ENCODE assay signal across 1 cellular context in the genomic region with DNA sequence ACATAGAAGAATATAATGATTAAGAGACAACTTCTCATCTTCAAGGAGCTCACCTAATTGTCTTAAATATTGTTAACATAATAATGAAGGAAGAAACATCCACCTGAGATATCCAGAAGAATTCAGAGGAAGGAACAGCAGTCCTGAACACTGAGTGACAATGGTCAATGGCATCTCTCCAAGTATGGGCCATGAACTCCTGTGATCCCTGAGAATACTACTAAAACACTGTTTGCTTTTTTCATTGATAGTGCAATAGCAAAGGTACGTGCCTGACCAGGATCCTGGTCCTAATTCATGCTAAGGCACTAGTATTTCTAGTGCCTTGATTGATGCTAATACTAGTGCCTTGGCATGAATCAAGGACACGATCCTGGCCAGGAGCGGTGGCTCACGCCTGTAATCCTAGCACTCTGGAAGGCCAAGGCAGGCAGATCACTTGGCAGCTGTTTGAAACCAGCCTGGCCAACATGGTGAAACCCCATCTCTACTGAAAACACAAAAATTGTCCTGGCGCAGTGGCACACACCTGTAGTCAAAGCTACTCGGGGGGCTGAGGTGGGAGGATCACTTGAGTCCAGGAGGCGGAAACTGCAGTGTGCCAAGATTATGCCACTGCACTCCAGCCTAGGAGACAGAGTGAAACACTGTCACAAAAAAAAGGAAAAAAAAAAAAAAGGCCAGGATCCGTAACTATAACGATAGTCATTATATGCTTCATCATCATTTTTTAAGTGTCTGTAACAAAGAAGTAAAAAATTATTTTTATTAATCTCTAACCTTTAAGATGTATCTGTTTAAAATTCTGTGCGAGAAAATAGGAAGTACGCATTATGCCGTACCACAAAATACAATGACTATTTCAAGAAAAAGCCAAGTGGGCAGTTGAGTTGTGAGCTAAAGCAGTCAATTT.
TF ChIP-seq lines count a peak whose summit lies in the region.

No MANE protein-coding gene starts in this region.

TF ChIP-seq in A549, 52 proteins besides CTCF, POLR2A, EP300 and RAD21:
- peak; percentile 90 for TF ChIP-seq MAFK (IDR thresholded peaks at IDR 0.05; ENCODE audit: partially characterized antibody)
- TF ChIP-seq, protein P1, sequence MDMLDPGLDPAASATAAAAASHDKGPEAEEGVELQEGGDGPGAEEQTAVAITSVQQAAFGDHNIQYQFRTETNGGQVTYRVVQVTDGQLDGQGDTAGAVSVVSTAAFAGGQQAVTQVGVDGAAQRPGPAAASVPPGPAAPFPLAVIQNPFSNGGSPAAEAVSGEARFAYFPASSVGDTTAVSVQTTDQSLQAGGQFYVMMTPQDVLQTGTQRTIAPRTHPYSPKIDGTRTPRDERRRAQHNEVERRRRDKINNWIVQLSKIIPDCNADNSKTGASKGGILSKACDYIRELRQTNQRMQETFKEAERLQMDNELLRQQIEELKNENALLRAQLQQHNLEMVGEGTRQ (IDR thresholded peaks at IDR 0.05) = no peak
